24 cellular contexts compared by ENCODE assay signal in the genomic region with DNA sequence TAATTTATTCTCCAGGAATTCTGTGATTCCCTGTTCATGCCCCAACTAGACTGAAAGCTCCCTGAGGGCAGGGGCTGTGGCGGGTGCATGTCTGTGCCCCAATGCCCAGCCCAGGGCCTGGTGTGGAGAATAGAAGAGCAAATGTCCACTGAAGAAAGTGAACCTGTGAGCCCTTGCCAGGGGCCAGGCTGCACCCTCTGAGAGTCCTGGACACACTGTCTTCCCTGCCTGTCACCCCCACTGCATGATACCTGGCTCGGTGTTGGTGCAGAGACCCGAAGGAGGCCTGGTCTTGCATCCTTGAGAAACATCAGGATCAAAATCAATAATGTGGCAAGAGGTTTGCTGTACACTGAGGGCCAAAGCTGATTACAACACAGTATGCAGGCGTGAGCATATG.
DNase-seq lines count a peak whose midpoint lies in the region; ATAC-seq lines count a peak whose summit lies in the region.
"Had no signal": no experiment of that assay in that cellular context is flagged by ENCODE, and none has a peak within 500 bp of the region (broad histone marks: within the 10 kb centered on the region; RNA-seq: fewer than 3 reads in every experiment).

No MANE protein-coding gene starts in this region.

- H3K36me3 ChIP-seq in CD8-positive, alpha-beta memory T cell (ENCODE audit: insufficient read depth, low read length), result no peaks in the 10 kb centered on the region
- H3K36me3 ChIP-seq in naive thymus-derived CD4-positive, alpha-beta T cell (ENCODE audit: control insufficient read depth in 2 of 3, insufficient read depth in 3 of 3, low read length in 3 of 3), result no peaks in the 10 kb centered on the region

- H3K9me3 Mint-ChIP-seq in activated T-cell treated with anti-CD3 and anti-CD28 coated beads, Interleukin-2, amount 50 U/mL, for 72 hours, result peaks cover 8% of the 10 kb centered on the region in 2 donors
- peaks cover 9% of the 10 kb centered on the region for H3K9me3 Mint-ChIP-seq in activated T-cell treated with anti-CD3 and anti-CD28 coated beads, Interleukin-2, amount 50 U/mL, for 4 hours
- no peaks in the 10 kb centered on the region for H3K9me3 Mint-ChIP-seq in CD8-positive, alpha-beta memory T cell
- peaks cover 10% of the 10 kb centered on the region for H3K9me3 Mint-ChIP-seq in activated T-helper 1 cell treated with anti-CD3 and anti-CD28 coated beads, Interleukin-12 subunit alpha, Interleukin-12 subunit beta, Interleukin-2, Interleukin-4 antibody, amounts not matched to agents 30 ng/mL and 10 ng/mL and 1 ng/mL, durations not matched to agents 14 hours and 24 hours and 36 hours
- peaks cover 0 to 11% (median 2%) of the 10 kb centered on the region in 11 donors for H3K9me3 Mint-ChIP-seq in naive thymus-derived CD4-positive, alpha-beta T cell
- H3K9me3 Mint-ChIP-seq: activated naive CD4-positive, alpha-beta T cell treated with anti-CD3 and anti-CD28 coated beads for 36 hours had no signal

- H3K4me1 Mint-ChIP-seq in activated T-cell treated with anti-CD3 and anti-CD28 coated beads, Interleukin-2, amount 50 U/mL, for 72 hours (ENCODE audit: low read depth), result peaks cover 82% of the 10 kb centered on the region
- peaks cover 55% of the 10 kb centered on the region for H3K4me1 Mint-ChIP-seq in activated T-cell treated with anti-CD3 and anti-CD28 coated beads, Interleukin-2, amount 50 U/mL, for 4 hours (ENCODE audit: low read depth)
- peaks cover 78 to 89% (median 82%) of the 10 kb centered on the region in 3 donors for H3K4me1 Mint-ChIP-seq in CD8-positive, alpha-beta memory T cell
- H3K4me1 Mint-ChIP-seq in activated T-helper 1 cell treated with anti-CD3 and anti-CD28 coated beads, Interleukin-12 subunit alpha, Interleukin-12 subunit beta, Interleukin-2, Interleukin-4 antibody, amounts not matched to agents 30 ng/mL and 10 ng/mL and 1 ng/mL, durations not matched to agents 14 hours and 24 hours and 36 hours (ENCODE audit: low read depth), result peaks cover 71% of the 10 kb centered on the region
- H3K4me1 Mint-ChIP-seq in naive thymus-derived CD4-positive, alpha-beta T cell, result peaks cover 25 to 81% (median 52%) of the 10 kb centered on the region in 7 donors

- H3K4me1 ChIP-seq in CD8-positive, alpha-beta memory T cell (ENCODE audit: insufficient read depth, low read length), result peaks cover 42% of the 10 kb centered on the region
- peaks cover 30 to 42% of the 10 kb centered on the region in 2 donors for H3K4me1 ChIP-seq in naive thymus-derived CD4-positive, alpha-beta T cell (ENCODE audit: control insufficient read depth in 2 of 2, insufficient read depth in 2 of 2, low read length in 2 of 2)

- CTCF ChIA-PET in CD8-positive, alpha-beta memory T cell (lab: Charles Lee), result interaction anchor here (1.0 to 3.5 kb wide), 6 partner anchors 8 to 72 kb away, joined by 3 to 17 read pairs (median 3); no protein-coding TSS in a partner anchor
- CTCF ChIA-PET in naive thymus-derived CD4-positive, alpha-beta T cell (lab: Charles Lee), result no interaction called here

- H3K9me3 ChIP-seq in CD8-positive, alpha-beta memory T cell (ENCODE audit: low read length), result no peaks in the 10 kb centered on the region
- H3K9me3 ChIP-seq in naive thymus-derived CD4-positive, alpha-beta T cell (ENCODE audit: control insufficient read depth in 2 of 3, low read length in 3 of 3), result no peaks in the 10 kb centered on the region

- H3K27ac Mint-ChIP-seq in activated T-cell treated with anti-CD3 and anti-CD28 coated beads, Interleukin-2, amount 50 U/mL, for 72 hours, result peak overlapping the region; percentile 79
- H3K27ac Mint-ChIP-seq in CD8-positive, alpha-beta memory T cell, result peak overlapping the region; percentile 36 to 89 (median 75)
- H3K27ac Mint-ChIP-seq in activated T-helper 1 cell treated with anti-CD3 and anti-CD28 coated beads, Interleukin-12 subunit alpha, Interleukin-12 subunit beta, Interleukin-2, Interleukin-4 antibody, amounts not matched to agents 30 ng/mL and 10 ng/mL and 1 ng/mL, durations not matched to agents 14 hours and 24 hours and 36 hours, result peak overlapping the region; percentile 53
- peak overlapping the region in 8 of 9 donors; percentile 33 to 83 (median 63) for H3K27ac Mint-ChIP-seq in naive thymus-derived CD4-positive, alpha-beta T cell
- H3K27ac Mint-ChIP-seq: activated naive CD4-positive, alpha-beta T cell treated with anti-CD3 and anti-CD28 coated beads for 36 hours had no signal

- no peak overlapping the region for H3K27ac ChIP-seq in CD8-positive, alpha-beta memory T cell (ENCODE audit: low read depth, low read length)
- no peak overlapping the region for H3K27ac ChIP-seq in naive thymus-derived CD4-positive, alpha-beta T cell (ENCODE audit: low read depth, low read length)
- H3K27ac ChIP-seq: C4-2B, dorsolateral prefrontal cortex had no signal

- no peaks in the 10 kb centered on the region for H3K27me3 Mint-ChIP-seq in activated T-cell treated with anti-CD3 and anti-CD28 coated beads, Interleukin-2, amount 50 U/mL, for 72 hours (ENCODE audit: low read depth)
- H3K27me3 Mint-ChIP-seq in activated T-cell treated with anti-CD3 and anti-CD28 coated beads, Interleukin-2, amount 50 U/mL, for 4 hours (ENCODE audit: low read depth), result no peaks in the 10 kb centered on the region
- H3K27me3 Mint-ChIP-seq in CD8-positive, alpha-beta memory T cell, result no peaks in the 10 kb centered on the region
- no peaks in the 10 kb centered on the region for H3K27me3 Mint-ChIP-seq in activated T-helper 1 cell treated with anti-CD3 and anti-CD28 coated beads, Interleukin-12 subunit alpha, Interleukin-12 subunit beta, Interleukin-2, Interleukin-4 antibody, amounts not matched to agents 30 ng/mL and 10 ng/mL and 1 ng/mL, durations not matched to agents 14 hours and 24 hours and 36 hours (ENCODE audit: insufficient read depth)
- H3K27me3 Mint-ChIP-seq in naive thymus-derived CD4-positive, alpha-beta T cell, result no peaks in the 10 kb centered on the region
- H3K27me3 Mint-ChIP-seq: central memory CD8-positive, alpha-beta T cell had no signal

- H3K4me3 ChIP-seq in CD8-positive, alpha-beta memory T cell (ENCODE audit: low read length), result no peak overlapping the region
- H3K4me3 ChIP-seq in naive thymus-derived CD4-positive, alpha-beta T cell (ENCODE audit: low read length), result no peak overlapping the region
- H3K4me3 ChIP-seq: dorsolateral prefrontal cortex, smooth muscle cell had no signal

- H3K36me3 Mint-ChIP-seq in activated T-cell treated with anti-CD3 and anti-CD28 coated beads, Interleukin-2, amount 50 U/mL, for 72 hours (ENCODE audit: insufficient read depth in 2 of 2), result peaks cover 5 to 11% of the 10 kb centered on the region in 2 donors
- peaks cover 4% of the 10 kb centered on the region for H3K36me3 Mint-ChIP-seq in activated T-cell treated with anti-CD3 and anti-CD28 coated beads, Interleukin-2, amount 50 U/mL, for 4 hours (ENCODE audit: insufficient read depth)
- H3K36me3 Mint-ChIP-seq in CD8-positive, alpha-beta memory T cell, result peaks cover 0 to 5% (median 0%) of the 10 kb centered on the region in 3 donors
- peaks cover 16% of the 10 kb centered on the region for H3K36me3 Mint-ChIP-seq in activated T-helper 1 cell treated with anti-CD3 and anti-CD28 coated beads, Interleukin-12 subunit alpha, Interleukin-12 subunit beta, Interleukin-2, Interleukin-4 antibody, amounts not matched to agents 30 ng/mL and 10 ng/mL and 1 ng/mL, durations not matched to agents 14 hours and 24 hours and 36 hours (ENCODE audit: low read depth)
- peaks cover 0 to 15% (median 6%) of the 10 kb centered on the region in 5 donors for H3K36me3 Mint-ChIP-seq in naive thymus-derived CD4-positive, alpha-beta T cell

- no peak overlapping the region for H3K4me3 Mint-ChIP-seq in activated T-cell treated with anti-CD3 and anti-CD28 coated beads, Interleukin-2, amount 50 U/mL, for 72 hours
- no peak overlapping the region for H3K4me3 Mint-ChIP-seq in activated T-cell treated with anti-CD3 and anti-CD28 coated beads, Interleukin-2, amount 50 U/mL, for 4 hours
- H3K4me3 Mint-ChIP-seq in CD8-positive, alpha-beta memory T cell, result no peak overlapping the region
- H3K4me3 Mint-ChIP-seq in activated T-helper 1 cell treated with anti-CD3 and anti-CD28 coated beads, Interleukin-12 subunit alpha, Interleukin-12 subunit beta, Interleukin-2, Interleukin-4 antibody, amounts not matched to agents 30 ng/mL and 10 ng/mL and 1 ng/mL, durations not matched to agents 14 hours and 24 hours and 36 hours, result no peak overlapping the region
- peak overlapping the region in 1 of 10 donors; percentile 20 for H3K4me3 Mint-ChIP-seq in naive thymus-derived CD4-positive, alpha-beta T cell
- H3K4me3 Mint-ChIP-seq: activated naive CD4-positive, alpha-beta T cell treated with anti-CD3 and anti-CD28 coated beads for 36 hours; central memory CD8-positive, alpha-beta T cell; T-helper 1 cell treated with Interleukin-12 subunit alpha and Interleukin-12 subunit beta and Interleukin-4 antibody, amounts not matched to agents 30 μg/mL and 1 μg/mL, for 36 hours had no signal

- POLR2A ChIA-PET in CD8-positive, alpha-beta memory T cell (lab: Charles Lee), result no interaction called here
- POLR2A ChIA-PET in naive thymus-derived CD4-positive, alpha-beta T cell (lab: Charles Lee), result interaction anchor here (0.9 to 11.0 kb wide), 3 partner anchors 9 to 25 kb away, joined by 3 to 95 read pairs (median 5); no protein-coding TSS in a partner anchor

- H3K27me3 ChIP-seq in CD8-positive, alpha-beta memory T cell (ENCODE audit: insufficient read depth, low read length, poor library complexity, severe bottlenecking), result no peaks in the 10 kb centered on the region
- H3K27me3 ChIP-seq in naive thymus-derived CD4-positive, alpha-beta T cell (ENCODE audit: control insufficient read depth in 2 of 2, insufficient read depth in 2 of 2, low read length in 2 of 2), result no peaks in the 10 kb centered on the region
- H3K27me3 ChIP-seq: dorsolateral prefrontal cortex had no signal

- intact Hi-C loops in activated T-helper 1 cell treated with anti-CD3 and anti-CD28 coated beads, Interleukin-12 subunit alpha, Interleukin-12 subunit beta, Interleukin-2, Interleukin-4 antibody, amounts not matched to agents 30 ng/mL and 10 ng/mL and 1 ng/mL, durations not matched to agents 14 hours and 24 hours and 36 hours (cut with micrococcal nuclease), result no loop called here
- intact Hi-C loops in naive thymus-derived CD4-positive, alpha-beta T cell (cut with micrococcal nuclease), result no loop called here

- DNase-seq in activated T-cell treated with anti-CD3 and anti-CD28 coated beads, Interleukin-2, amount 50 U/mL, for 72 hours, result no peak
- DNase-seq in activated T-cell treated with anti-CD3 and anti-CD28 coated beads, Interleukin-2, amount 50 U/mL, for 4 hours, result no peak
- DNase-seq in CD8-positive, alpha-beta memory T cell, result no peak
- DNase-seq in activated T-helper 1 cell treated with anti-CD3 and anti-CD28 coated beads, Interleukin-12 subunit alpha, Interleukin-12 subunit beta, Interleukin-2, Interleukin-4 antibody, amounts not matched to agents 30 ng/mL and 10 ng/mL and 1 ng/mL, durations not matched to agents 14 hours and 24 hours and 36 hours (ENCODE audit: low spot score), result no peak
- DNase-seq in naive thymus-derived CD4-positive, alpha-beta T cell, result no peak
- DNase-seq in NCI-H1930 (lab: John Stamatoyannopoulos, UW), result no peak
- DNase-seq: activated CD4-positive, alpha-beta T cell treated with anti-CD3 and anti-CD28 coated beads, Interleukin-2, amount 50 U/mL, for 1 hour; activated naive CD4-positive, alpha-beta T cell treated with anti-CD3 and anti-CD28 coated beads for 36 hours; activated T-cell treated with anti-CD3 and anti-CD28 coated beads for 4 hours; Kasumi-1; mesenchymal stem cell; NCI-H1092; NCI-H187 treated with DMSO at 0.1 percent for 48 hours; NCI-H2227 treated with DMSO at 0.1 percent for 48 hours; stimulated activated CD4-positive, alpha-beta T cell treated with anti-CD3 and anti-CD28 coated beads, Interleukin-2, amount 100 ng/mL, for 48 hours; stimulated activated naive CD4-positive, alpha-beta T cell had no signal

- ATAC-seq in activated T-cell treated with anti-CD3 and anti-CD28 coated beads, Interleukin-2, amount 50 U/mL, for 72 hours (replicated peaks in 1 of 2), result no peak
- no peak for ATAC-seq in activated T-cell treated with anti-CD3 and anti-CD28 coated beads, Interleukin-2, amount 50 U/mL, for 4 hours
- no peak for ATAC-seq in naive thymus-derived CD4-positive, alpha-beta T cell
- ATAC-seq in GM19023 (IDR thresholded peaks at IDR 0.05; ENCODE audit: unreplicated experiment) (no peak), HG02884 (IDR thresholded peaks at IDR 0.05; ENCODE audit: unreplicated experiment) (no peak)
- ATAC-seq: HCT116 had no signal
